Comparison of ENCODE assay signal across 23 cellular contexts in the genomic region with DNA sequence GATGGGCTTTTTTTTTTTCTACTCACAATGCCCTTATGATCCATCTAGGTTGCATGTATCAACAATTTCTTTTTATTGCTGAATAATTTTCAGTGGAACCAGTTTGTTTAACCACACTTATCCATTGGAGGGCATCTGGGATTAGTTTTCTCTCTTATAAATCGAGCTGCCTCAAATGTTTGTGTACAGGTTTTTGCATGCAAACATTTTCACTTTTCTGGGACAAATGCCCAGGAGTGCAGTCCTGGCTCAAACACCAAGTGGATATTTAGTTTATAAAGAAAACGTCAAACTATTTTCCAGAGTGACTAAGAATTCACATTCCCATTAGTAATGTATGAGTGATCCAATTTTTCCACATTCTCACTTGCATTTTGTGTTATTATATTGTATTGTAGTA.
A peak's percentile ranks its signal among the peaks of the same experiment; 100 is the strongest.
DNase-seq lines count a peak whose midpoint lies in the region; ATAC-seq, FAIRE-seq and TF ChIP-seq lines count a peak whose summit lies in the region.
"Had no signal": no experiment of that assay in that cellular context is flagged by ENCODE, and none has a peak within 500 bp of the region (broad histone marks: within the 10 kb centered on the region; RNA-seq: fewer than 3 reads in every experiment).

No MANE protein-coding gene starts in this region.

- TF ChIP-seq EP300 in HepG2 (IDR thresholded peaks at IDR 0.05; ENCODE audit: low read depth in 2 of 2, low read length in 2 of 2) (no peak), HepG2 (CRISPR knock-in tag; IDR thresholded peaks at IDR 0.05; ENCODE audit: borderline replicate concordance) (no peak)

- in situ Hi-C loops in HepG2 (cut with HindIII; ENCODE audit: extremely low pct_ligation_motif_present, low pct_unique_long_range_greater_than_20kb), result no loop called here

- no peak overlapping the region for H3K4me3 ChIP-seq in cardiac fibroblast (replicated peaks in 1 of 2; ENCODE audit: low read depth in 2 of 2, low read length in 2 of 2)
- no peak overlapping the region for H3K4me3 ChIP-seq in HepG2 (replicated peaks in 1 of 3; ENCODE audit: insufficient read depth in 1 of 3, low read depth in 2 of 3, low read length in 3 of 3)
- no peak overlapping the region for H3K4me3 ChIP-seq in left lung
- H3K4me3 ChIP-seq: coronary artery, heart left ventricle, Peyer's patch, SK-N-MC had no signal

- POLR2A ChIA-PET in HepG2 (lab: Yijun Ruan, JAX), result no interaction called here

- 0 out of 2 replicates have a peak, but pooled peaks cover 4% of the 10 kb centered on the region for H3K9me3 ChIP-seq in HepG2 (ENCODE audit: low read length)
- peaks cover 0 to 9% of the 10 kb centered on the region in 2 donors for H3K9me3 ChIP-seq in left lung
- H3K9me3 ChIP-seq: Peyer's patch had no signal

- TF ChIP-seq POLR2A in HepG2 (IDR thresholded peaks at IDR 0.05; ENCODE audit: insufficient read depth in 1 of 2, low read depth in 2 of 2, low read length in 2 of 2), result no peak

- no peak overlapping the region for H2AFZ ChIP-seq in HepG2 (ENCODE audit: low read length)

- CTCF ChIA-PET in HepG2 (lab: Yijun Ruan, JAX; ENCODE audit: low intra/inter-chr PET ratio, low total read pairs), result no interaction called here

- intact Hi-C loops in HepG2 (cut with micrococcal nuclease; ENCODE audit: unreplicated experiment), result no loop called here
- intact Hi-C loops in left lung (cut with DNase I), result no loop called here

- no TSS peak for BruUV-seq in HepG2 (replicated peaks; lab: Mats Ljungman, UMichigan)

- no peaks in the 10 kb centered on the region for H4K20me1 ChIP-seq in HepG2 (ENCODE audit: insufficient read depth, low read length)

- DNase-seq in AG08395 (ENCODE audit: low spot score) (peak; percentile 75), HCEC 1CT (peak; percentile 26), cardiac fibroblast (ENCODE audit: low read depth in 2 of 2) (peak; percentile 61 to 93), HepG2 (ENCODE audit: low spot score) (no peak), NOMO-1 treated with DMSO at 0.1 percent for 48 hours (lab: John Stamatoyannopoulos, UW; ENCODE audit: unreplicated experiment) (no peak), frontal cortex (ENCODE audit: low spot score in 2 of 2) (no peak), left lung (no peak)
- DNase-seq: activated effector memory CD4-positive, alpha-beta T cell treated with Interleukin-2 at 50 U/mL for 16 hours; amygdala; COR-L47; heart left ventricle; mesendoderm; NCI-H1436; Peyer's patch; retina; stimulated activated naive CD8-positive, alpha-beta T cell treated with anti-CD3 and anti-CD28 coated beads, Interleukin-15, Interleukin-2, amounts not matched to agents 100 U/mL and 50 U/mL, for 24 hours; T-helper 9 cell had no signal

- H3K36me3 ChIP-seq in HepG2 (replicated peaks in 1 of 2; ENCODE audit: control insufficient read depth in 1 of 2, insufficient read depth in 2 of 2, low read length in 2 of 2), result no peaks in the 10 kb centered on the region
- no peaks in the 10 kb centered on the region for H3K36me3 ChIP-seq in left lung
- H3K36me3 ChIP-seq: heart left ventricle, Peyer's patch had no signal

- FAIRE-seq in HepG2 (lab: Jason Lieb, UNC) (no peak), frontal cortex (lab: Jason Lieb, UNC) (no peak)
- FAIRE-seq: GM12892, keratinocyte had no signal

- H3K4me2 ChIP-seq in HepG2 (ENCODE audit: low read depth, low read length), result no peak overlapping the region

- TF ChIP-seq CTCF in cardiac fibroblast (IDR thresholded peaks at IDR 0.05; ENCODE audit: low read depth, low read length) (no peak), HepG2 (CRISPR knock-in tag; IDR thresholded peaks at IDR 0.05) (no peak), left lung (IDR thresholded peaks at IDR 0.05) (no peak)

- H3K27me3 ChIP-seq in HepG2 (ENCODE audit: control insufficient read depth in 1 of 2, insufficient read depth in 2 of 2, low read length in 2 of 2) (no peaks in the 10 kb centered on the region), left lung (no peaks in the 10 kb centered on the region)
- H3K27me3 ChIP-seq: heart left ventricle, Peyer's patch had no signal

- no peak for TF ChIP-seq RAD21 in HepG2 (CRISPR knock-in tag; IDR thresholded peaks at IDR 0.05)

- H3K4me1 ChIP-seq in HepG2 (ENCODE audit: insufficient read depth, low read length) (peaks cover 11% of the 10 kb centered on the region; the same call in 1 of the 2 replicates), left lung (no peaks in the 10 kb centered on the region)

- WGBS in HepG2 (ENCODE audit: low lambda C conversion rate), result 0% methylated on average over 2 of the region's 2 CpGs

- ATAC-seq in HepG2 (no peak), HG03045 (IDR thresholded peaks at IDR 0.05; ENCODE audit: unreplicated experiment) (no peak), left lung (no peak)
- ATAC-seq: activated CD4-positive, CD25-positive, alpha-beta regulatory T cell treated with anti-CD3 and anti-CD28 coated beads, Interleukin-2, amount 50 U/mL, for 24 hours; heart left ventricle; stimulated activated naive CD8-positive, alpha-beta T cell treated with anti-CD3 and anti-CD28 coated beads, Interleukin-15, Interleukin-2, amounts not matched to agents 100 U/mL and 50 U/mL, for 24 hours had no signal

- H3K27ac ChIP-seq in HepG2 (ENCODE audit: extremely low read length, insufficient read depth, low read length) (no peak overlapping the region), left lung (no peak overlapping the region)
- H3K27ac ChIP-seq: heart left ventricle, Peyer's patch, SK-N-MC had no signal

- H3K79me2 ChIP-seq in HepG2 (ENCODE audit: insufficient read depth, low read length), result no peaks in the 10 kb centered on the region

- H3K9ac ChIP-seq in HepG2 (ENCODE audit: insufficient read depth, low read depth, low read length), result no peak overlapping the region

TF ChIP-seq in HepG2, 621 proteins besides CTCF, POLR2A, EP300 and RAD21:
- TF ChIP-seq ZNF207 (IDR thresholded peaks at IDR 0.05; ENCODE audit: borderline replicate concordance), result no peak
- TF ChIP-seq STAG1 (CRISPR knock-in tag; IDR thresholded peaks at IDR 0.05), result 0 out of 2 replicates have a peak, but pooled peaks have one; percentile 8

Comparison
In these comparisons a context has a peak if more than half of its experiments do, and no peak if none do; other contexts are left out.
1. DNase-seq: peak in AG08395 (single experiment), HCEC 1CT (single experiment) and cardiac fibroblast (2 of 2); none in HepG2 (single experiment), NOMO-1 treated with DMSO at 0.1 percent for 48 hours (single experiment), frontal cortex (0 of 2) and left lung (0 of 2).